Comparison of ENCODE assay signal across 19 cellular contexts in genomic region chr9:5850735-5851122, GRCh38. TPM values are rescaled to one million over a fixed set of nuclear protein-coding genes. Genes with fewer than 3 reads are reported as not detected.
DNase-seq lines count a peak whose midpoint lies in the region; ATAC-seq and TF ChIP-seq lines count a peak whose summit lies in the region.
"Had no signal": no experiment of that assay in that cellular context is flagged by ENCODE, and none has a peak within 500 bp of the region (broad histone marks: within the 10 kb centered on the region; RNA-seq: fewer than 3 reads in every experiment).

No MANE protein-coding gene starts in this region.

- no peak overlapping the region for H2BK120ac ChIP-seq in H9 (ENCODE audit: low read depth, low read length, poor library complexity, severe bottlenecking)

- no peak overlapping the region for H3K18ac ChIP-seq in H9 (ENCODE audit: insufficient read length, low read depth, low read length)

- no peak overlapping the region for H3K23ac ChIP-seq in H9 (ENCODE audit: insufficient read length, low read depth, low read length)

- H3K4me1 Mint-ChIP-seq in activated T-cell treated with anti-CD3 and anti-CD28 coated beads, Interleukin-2, amount 50 U/mL, for 24 hours (ENCODE audit: low read depth): peaks cover 60% of the 10 kb centered on the region
- peaks cover 33% of the 10 kb centered on the region for H3K4me1 Mint-ChIP-seq in central memory CD8-positive, alpha-beta T cell
- H3K4me1 Mint-ChIP-seq in natural killer cell treated with Interleukin-12 subunit alpha and Interleukin-12 subunit beta and Interleukin-15 and Interleukin-18, amount 100 ng/mL, for 72 hours (ENCODE audit: low read depth in 2 of 2): peaks cover 70 to 71% of the 10 kb centered on the region in 2 donors
- H3K4me1 Mint-ChIP-seq in HFFc6 (ENCODE audit: low read depth) (no peaks in the 10 kb centered on the region), H9 (peaks cover 0 to 2% of the 10 kb centered on the region in 2 experiments; a peak in 2 of 4 replicates)

- DNase-seq in activated T-cell treated with anti-CD3 and anti-CD28 coated beads, Interleukin-2, amount 50 U/mL, for 24 hours: no peak
- no peak for DNase-seq in activated T-cell treated with anti-CD3 and anti-CD28 coated beads, Interleukin-2, amount 50 U/mL, for 48 hours
- DNase-seq in NB4 (ENCODE audit: low read depth) (peak; percentile 29), HFFc6 (no peak), H9 (no peak), ecto neural progenitor cell (ENCODE audit: low spot score) (no peak)
- no peak for DNase-seq in central memory CD8-positive, alpha-beta T cell (ENCODE audit: low spot score in 2 of 2)
- no peak for DNase-seq in natural killer cell treated with Interleukin-12 subunit alpha and Interleukin-12 subunit beta and Interleukin-15 and Interleukin-18, amount 100 ng/mL, for 72 hours (ENCODE audit: low spot score)
- DNase-seq: NCI-H187, NCI-H446, right lobe of liver, T-helper 9 cell had no signal

- no peak overlapping the region for H3K9ac ChIP-seq in H9 (ENCODE audit: extremely low read depth, insufficient read length, low read length)

- H3K36me3 Mint-ChIP-seq in activated T-cell treated with anti-CD3 and anti-CD28 coated beads, Interleukin-2, amount 50 U/mL, for 24 hours (ENCODE audit: low read depth): peaks cover under 1% of the 10 kb centered on the region
- peaks cover 1% of the 10 kb centered on the region for H3K36me3 Mint-ChIP-seq in central memory CD8-positive, alpha-beta T cell (ENCODE audit: insufficient read depth)
- H3K36me3 Mint-ChIP-seq in natural killer cell treated with Interleukin-12 subunit alpha and Interleukin-12 subunit beta and Interleukin-15 and Interleukin-18, amount 100 ng/mL, for 72 hours: no peaks in the 10 kb centered on the region
- H3K36me3 Mint-ChIP-seq in HFFc6 (ENCODE audit: low read depth) (no peaks in the 10 kb centered on the region), H9 (ENCODE audit: insufficient read depth in 1 of 3, low read depth in 3 of 3) (no peaks in the 10 kb centered on the region)

- no peaks in the 10 kb centered on the region for H3K79me1 ChIP-seq in H9 (ENCODE audit: insufficient read depth, low read depth, low read length, poor library complexity, severe bottlenecking)

- H3K4me3 Mint-ChIP-seq in activated T-cell treated with anti-CD3 and anti-CD28 coated beads, Interleukin-2, amount 50 U/mL, for 24 hours: no peak overlapping the region
- H3K4me3 Mint-ChIP-seq in central memory CD8-positive, alpha-beta T cell: no peak overlapping the region
- peak overlapping the region; percentile 69 for H3K4me3 Mint-ChIP-seq in natural killer cell treated with Interleukin-12 subunit alpha and Interleukin-12 subunit beta and Interleukin-15 and Interleukin-18, amount 100 ng/mL, for 72 hours
- H3K4me3 Mint-ChIP-seq in HFFc6 (no peak overlapping the region), H9 (no peak overlapping the region)

- H3K9me3 ChIP-seq in H9 (ENCODE audit: control insufficient read depth, low read depth, low read length): no peaks in the 10 kb centered on the region
- H3K9me3 ChIP-seq: right lobe of liver, upper lobe of left lung had no signal

- H4K5ac ChIP-seq in H9 (ENCODE audit: insufficient read length, low read depth, low read length): no peak overlapping the region

- H3K27me3 ChIP-seq in H9 (ENCODE audit: insufficient read depth, low read length): no peaks in the 10 kb centered on the region
- H3K27me3 ChIP-seq: right lobe of liver, upper lobe of left lung had no signal

- H3T11ph ChIP-seq in H9 (ENCODE audit: low read length): no peak overlapping the region

- no peak for TF ChIP-seq POLR2A in NB4 (IDR thresholded peaks at IDR 0.05; ENCODE audit: extremely low read depth, insufficient read length)

- H4K20me1 ChIP-seq in H9 (ENCODE audit: control insufficient read depth, insufficient read depth, insufficient read length): no peaks in the 10 kb centered on the region

- no peaks in the 10 kb centered on the region for H3K4me1 ChIP-seq in H9 (ENCODE audit: insufficient read depth, low read length)
- H3K4me1 ChIP-seq: right lobe of liver, upper lobe of left lung had no signal

- H3K4ac ChIP-seq in H9 (ENCODE audit: low read depth, low read length): no peak overlapping the region

- H3K23me2 ChIP-seq in H9 (ENCODE audit: insufficient read length, low read depth, low read length, poor library complexity, severe bottlenecking): no peaks in the 10 kb centered on the region

- ATAC-seq in central memory CD8-positive, alpha-beta T cell (replicated peaks; ENCODE audit: extremely low read depth, poor library complexity, severe bottlenecking): no peak
- ATAC-seq in natural killer cell treated with Interleukin-12 subunit alpha and Interleukin-12 subunit beta and Interleukin-15 and Interleukin-18, amount 100 ng/mL, for 72 hours: no peak
- ATAC-seq: HepG2 had no signal

- no peaks in the 10 kb centered on the region for H3K27me3 Mint-ChIP-seq in activated T-cell treated with anti-CD3 and anti-CD28 coated beads, Interleukin-2, amount 50 U/mL, for 24 hours
- no peaks in the 10 kb centered on the region for H3K27me3 Mint-ChIP-seq in central memory CD8-positive, alpha-beta T cell
- H3K27me3 Mint-ChIP-seq in natural killer cell treated with Interleukin-12 subunit alpha and Interleukin-12 subunit beta and Interleukin-15 and Interleukin-18, amount 100 ng/mL, for 72 hours: no peaks in the 10 kb centered on the region
- H3K27me3 Mint-ChIP-seq in HFFc6 (ENCODE audit: insufficient read depth): peaks cover 8% of the 10 kb centered on the region; the same call in 1 of the 2 replicates
- H3K27me3 Mint-ChIP-seq in H9 (ENCODE audit: low read depth): no peaks in the 10 kb centered on the region; the same call in none of the 2 replicates
- H3K27me3 Mint-ChIP-seq: activated naive CD8-positive, alpha-beta T cell had no signal

- TF ChIP-seq CTCF in NB4 (IDR thresholded peaks at IDR 0.05; ENCODE audit: low read depth, low read length) (no peak), HFFc6 (IDR thresholded peaks at IDR 0.05) (no peak), H9 (conservative IDR thresholded peaks at IDR 0.05) (no peak)

- H4K8ac ChIP-seq in H9 (replicated peaks; ENCODE audit: insufficient read length, low read depth, low read length): no peak overlapping the region

- H3K9me3 Mint-ChIP-seq in activated T-cell treated with anti-CD3 and anti-CD28 coated beads, Interleukin-2, amount 50 U/mL, for 24 hours: no peaks in the 10 kb centered on the region
- H3K9me3 Mint-ChIP-seq in central memory CD8-positive, alpha-beta T cell: no peaks in the 10 kb centered on the region
- no peaks in the 10 kb centered on the region for H3K9me3 Mint-ChIP-seq in natural killer cell treated with Interleukin-12 subunit alpha and Interleukin-12 subunit beta and Interleukin-15 and Interleukin-18, amount 100 ng/mL, for 72 hours
- H3K9me3 Mint-ChIP-seq in HFFc6 (no peaks in the 10 kb centered on the region), H9 (no peaks in the 10 kb centered on the region)

- no peak overlapping the region for H2BK5ac ChIP-seq in H9 (ENCODE audit: insufficient read length, low read length)

- no peak overlapping the region for H2AK5ac ChIP-seq in H9 (ENCODE audit: insufficient read length, low read length)

- no peak overlapping the region for H3K56ac ChIP-seq in H9 (ENCODE audit: insufficient read length, low read depth, low read length)

- no peak overlapping the region for H2BK12ac ChIP-seq in H9 (ENCODE audit: insufficient read length, low read depth, low read length)

- no peak overlapping the region for H2BK20ac ChIP-seq in H9 (ENCODE audit: low read depth, low read length, poor library complexity, severe bottlenecking)

- peak overlapping the region; percentile 78 for H3K27ac Mint-ChIP-seq in activated T-cell treated with anti-CD3 and anti-CD28 coated beads, Interleukin-2, amount 50 U/mL, for 24 hours
- H3K27ac Mint-ChIP-seq in central memory CD8-positive, alpha-beta T cell (ENCODE audit: low read depth): peak overlapping the region; percentile 61
- peak overlapping the region; percentile 70 to 92 for H3K27ac Mint-ChIP-seq in natural killer cell treated with Interleukin-12 subunit alpha and Interleukin-12 subunit beta and Interleukin-15 and Interleukin-18, amount 100 ng/mL, for 72 hours
- H3K27ac Mint-ChIP-seq in HFFc6 (no peak overlapping the region), H9 (no peak overlapping the region; a peak in 1 of 7 replicates)

- H4K91ac ChIP-seq in H9 (ENCODE audit: insufficient read length, low read depth, low read length): no peak overlapping the region

- no peaks in the 10 kb centered on the region for H3K79me2 ChIP-seq in H9 (ENCODE audit: insufficient read depth, low read length)

- H3K4me3 ChIP-seq in NB4 (ENCODE audit: low read depth, low read length): no peak overlapping the region
- H3K4me3 ChIP-seq: right lobe of liver, upper lobe of left lung had no signal

- no peak overlapping the region for H3K14ac ChIP-seq in H9 (ENCODE audit: insufficient read depth, low read length)

- no peak overlapping the region for H2AFZ ChIP-seq in H9 (ENCODE audit: low read length)

- no peak overlapping the region for H2BK15ac ChIP-seq in H9 (ENCODE audit: low read depth, low read length)

- H3K4me2 ChIP-seq in H9 (ENCODE audit: insufficient read depth, insufficient read length, low read length): no peak overlapping the region

- no peak overlapping the region for H3K27ac ChIP-seq in H9 (ENCODE audit: insufficient read length, low read depth, low read length)
- H3K27ac ChIP-seq: right lobe of liver, upper lobe of left lung had no signal

RNA-seq across cellular contexts. Expression of gene ERMP1, which starts 17.8 kb away (rescaled TPM):
- 10 to 100 TPM; 17.7 to 28.0 TPM for total RNA-seq in natural killer cell treated with Interleukin-12 subunit alpha and Interleukin-12 subunit beta and Interleukin-15 and Interleukin-18, amount 100 ng/mL, for 72 hours
- total RNA-seq in HFFc6 (2021; fragmentation: NEBNext Ultra II Directional; extraction: Animal tissue kit (Norgen Biotek cat#: 25700)): 1 to 10 TPM; 5.1 to 7.5 (median 6.8) TPM
- 19.0 and 20.2 TPM in 2 replicates for total RNA-seq in H9 (2021)

RNA-seq across cellular contexts. Expression of gene MLANA, which starts 40.0 kb away (rescaled TPM):
- total RNA-seq in natural killer cell treated with Interleukin-12 subunit alpha and Interleukin-12 subunit beta and Interleukin-15 and Interleukin-18, amount 100 ng/mL, for 72 hours: not detected
- total RNA-seq in HFFc6 (2021; fragmentation: NEBNext Ultra II Directional; extraction: Animal tissue kit (Norgen Biotek cat#: 25700)): not detected
- total RNA-seq in H9 (2021): not detected in 2 replicates
- total RNA-seq: dermis microvascular lymphatic vessel endothelial cell, H1, M059J, osteocyte, right lobe of liver, upper lobe of left lung had no signal

Comparison
In these comparisons a context has a peak if more than half of its experiments do, and no peak if none do; other contexts are left out.
1. H3K27ac Mint-ChIP-seq: peak in activated T-cell treated with anti-CD3 and anti-CD28 coated beads, Interleukin-2, amount 50 U/mL, for 24 hours (single experiment), central memory CD8-positive, alpha-beta T cell (single experiment) and natural killer cell treated with Interleukin-12 subunit alpha and Interleukin-12 subunit beta and Interleukin-15 and Interleukin-18, amount 100 ng/mL, for 72 hours (2 of 2); none in HFFc6 (single experiment) and H9 (0 of 3).